Comparison of ENCODE assay signal across 21 cellular contexts in the genomic region with DNA sequence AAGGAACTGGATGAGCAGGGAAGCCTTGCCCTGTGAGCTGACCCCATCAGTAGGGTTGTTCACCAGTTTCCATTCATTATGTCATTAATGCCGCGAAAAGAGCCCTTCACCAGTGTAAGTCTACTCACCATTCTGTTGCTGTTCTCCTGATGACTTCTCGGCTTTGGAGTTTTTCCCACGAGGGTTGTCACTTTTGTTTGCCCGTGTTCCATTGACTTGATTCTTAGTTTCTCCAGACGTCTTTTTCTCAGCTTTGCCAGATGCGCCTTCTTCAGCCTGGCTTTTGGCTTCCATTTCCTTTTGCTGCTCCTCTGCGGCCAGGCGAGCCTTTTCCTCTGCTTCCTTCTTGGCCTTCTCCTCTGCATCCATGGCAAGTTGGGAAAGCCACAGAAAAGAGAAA.
A peak's percentile ranks its signal among the peaks of the same experiment; 100 is the strongest.
DNase-seq lines count a peak whose midpoint lies in the region; ATAC-seq, FAIRE-seq and TF ChIP-seq lines count a peak whose summit lies in the region.
"Had no signal": no experiment of that assay in that cellular context is flagged by ENCODE, and none has a peak within 500 bp of the region (broad histone marks: within the 10 kb centered on the region; RNA-seq: fewer than 3 reads in every experiment).

No MANE protein-coding gene starts in this region.

- H3K4me2 ChIP-seq in BLaER1 treated with 17β-estradiol and CSF1 and Interleukin-3, amounts not matched to agents 10 nM and 100 nM: peak overlapping the region in 3 of 11 experiments; percentile 8 to 50 (median 24); a peak in 2 of 22 replicates
- peak overlapping the region; percentile 49 for H3K4me2 ChIP-seq in astrocyte (ENCODE audit: low read length)
- H3K4me2 ChIP-seq: PC-9 had no signal

- H3K36me3 ChIP-seq in BLaER1 treated with 17β-estradiol and CSF1 and Interleukin-3, amounts not matched to agents 10 nM and 100 nM: no peaks in the 10 kb centered on the region
- peaks cover 3% of the 10 kb centered on the region for H3K36me3 ChIP-seq in astrocyte (ENCODE audit: insufficient read depth, low read length)
- H3K36me3 ChIP-seq: BE2C had no signal

- no peaks in the 10 kb centered on the region for H3K79me2 ChIP-seq in astrocyte (ENCODE audit: insufficient read depth, low read length)

- CTCF ChIA-PET in activated CD4-positive, alpha-beta T cell treated with anti-CD3 and anti-CD28 coated beads, Interleukin-2, amount 10 ng/mL, durations not matched to agents 7 days and 5 days (lab: Charles Lee): no interaction called here

- no peak overlapping the region for H3K27ac Mint-ChIP-seq in astrocyte (ENCODE audit: unreplicated experiment)
- no peak overlapping the region for H3K27ac Mint-ChIP-seq in activated CD4-positive, alpha-beta T cell treated with anti-CD3 and anti-CD28 coated beads, Interleukin-2, amount 10 ng/mL, durations not matched to agents 7 days and 5 days
- no peak overlapping the region for H3K27ac Mint-ChIP-seq in stimulated activated naive B cell treated with anti-CD40 and anti-IgM and Interleukin-4, amounts not matched to agents 10 μg/mL and 1 μg/mL and 100 μg/mL, for 72 hours
- H3K27ac Mint-ChIP-seq: CD4-positive, alpha-beta memory T cell had no signal

- peaks cover 13 to 47% (median 34%) of the 10 kb centered on the region in 10 experiments for H3K4me1 ChIP-seq in BLaER1 treated with 17β-estradiol and CSF1 and Interleukin-3, amounts not matched to agents 10 nM and 100 nM
- H3K4me1 ChIP-seq in astrocyte (ENCODE audit: insufficient read depth, low read length): peaks cover 11% of the 10 kb centered on the region
- H3K4me1 ChIP-seq: BE2C had no signal

- H3K27ac ChIP-seq in BLaER1 treated with 17β-estradiol and CSF1 and Interleukin-3, amounts not matched to agents 10 nM and 100 nM: peak overlapping the region in 6 of 11 experiments; percentile 3 to 61 (median 38); a peak in 5 of 22 replicates
- peak overlapping the region; percentile 61 for H3K27ac ChIP-seq in astrocyte (ENCODE audit: low read depth, low read length)
- H3K27ac ChIP-seq: PC-9, RWPE1 had no signal

- no peaks in the 10 kb centered on the region for H4K20me1 ChIP-seq in BLaER1 treated with 17β-estradiol and CSF1 and Interleukin-3, amounts not matched to agents 10 nM and 100 nM
- H4K20me1 ChIP-seq in astrocyte (ENCODE audit: insufficient read depth, low read length): no peaks in the 10 kb centered on the region

- H3K4me3 ChIP-seq in BLaER1 treated with 17β-estradiol and CSF1 and Interleukin-3, amounts not matched to agents 10 nM and 100 nM: no peak overlapping the region
- no peak overlapping the region for H3K4me3 ChIP-seq in astrocyte (ENCODE audit: insufficient read depth, low read depth, low read length)
- H3K4me3 ChIP-seq: PC-9 had no signal

- peaks cover 6% of the 10 kb centered on the region for H3K4me1 Mint-ChIP-seq in astrocyte (ENCODE audit: low read depth, unreplicated experiment)
- H3K4me1 Mint-ChIP-seq in activated CD4-positive, alpha-beta T cell treated with anti-CD3 and anti-CD28 coated beads, Interleukin-2, amount 10 ng/mL, durations not matched to agents 7 days and 5 days: no peaks in the 10 kb centered on the region
- peaks cover 5 to 10% of the 10 kb centered on the region in 2 donors for H3K4me1 Mint-ChIP-seq in stimulated activated naive B cell treated with anti-CD40 and anti-IgM and Interleukin-4, amounts not matched to agents 10 μg/mL and 1 μg/mL and 100 μg/mL, for 72 hours
- H3K4me1 Mint-ChIP-seq: CD4-positive, alpha-beta memory T cell had no signal

- H3K9ac ChIP-seq in BLaER1 treated with 17β-estradiol and CSF1 and Interleukin-3, amounts not matched to agents 10 nM and 100 nM: no peak overlapping the region
- peak overlapping the region; percentile 56 for H3K9ac ChIP-seq in astrocyte (ENCODE audit: low read length)

- POLR2A ChIA-PET in activated CD4-positive, alpha-beta T cell treated with anti-CD3 and anti-CD28 coated beads, Interleukin-2, amount 10 ng/mL, durations not matched to agents 7 days and 5 days (lab: Charles Lee): no interaction called here

- no peaks in the 10 kb centered on the region for H3K27me3 ChIP-seq in BLaER1 treated with 17β-estradiol and CSF1 and Interleukin-3, amounts not matched to agents 10 nM and 100 nM
- no peaks in the 10 kb centered on the region for H3K27me3 ChIP-seq in astrocyte (ENCODE audit: insufficient read depth, low read length)
- H3K27me3 ChIP-seq: BE2C had no signal

- H3K9me3 Mint-ChIP-seq in astrocyte (ENCODE audit: unreplicated experiment): no peaks in the 10 kb centered on the region
- H3K9me3 Mint-ChIP-seq in activated CD4-positive, alpha-beta T cell treated with anti-CD3 and anti-CD28 coated beads, Interleukin-2, amount 10 ng/mL, durations not matched to agents 7 days and 5 days: no peaks in the 10 kb centered on the region
- peaks cover 0 to 3% of the 10 kb centered on the region in 2 donors for H3K9me3 Mint-ChIP-seq in stimulated activated naive B cell treated with anti-CD40 and anti-IgM and Interleukin-4, amounts not matched to agents 10 μg/mL and 1 μg/mL and 100 μg/mL, for 72 hours

- H3K36me3 Mint-ChIP-seq in astrocyte (ENCODE audit: low read depth, unreplicated experiment): no peaks in the 10 kb centered on the region
- H3K36me3 Mint-ChIP-seq in activated CD4-positive, alpha-beta T cell treated with anti-CD3 and anti-CD28 coated beads, Interleukin-2, amount 10 ng/mL, durations not matched to agents 7 days and 5 days (ENCODE audit: low read depth): no peaks in the 10 kb centered on the region
- H3K36me3 Mint-ChIP-seq in stimulated activated naive B cell treated with anti-CD40 and anti-IgM and Interleukin-4, amounts not matched to agents 10 μg/mL and 1 μg/mL and 100 μg/mL, for 72 hours: no peaks in the 10 kb centered on the region
- H3K36me3 Mint-ChIP-seq: CD4-positive, alpha-beta memory T cell had no signal

- no peak for TF ChIP-seq CTCF in astrocyte (IDR thresholded peaks at IDR 0.05; ENCODE audit: insufficient read depth, low read depth, low read length)

- FAIRE-seq in astrocyte (lab: Jason Lieb, UNC): no peak

- H3K27me3 Mint-ChIP-seq in astrocyte (ENCODE audit: low read depth, unreplicated experiment): no peaks in the 10 kb centered on the region
- H3K27me3 Mint-ChIP-seq in activated CD4-positive, alpha-beta T cell treated with anti-CD3 and anti-CD28 coated beads, Interleukin-2, amount 10 ng/mL, durations not matched to agents 7 days and 5 days: no peaks in the 10 kb centered on the region
- H3K27me3 Mint-ChIP-seq in stimulated activated naive B cell treated with anti-CD40 and anti-IgM and Interleukin-4, amounts not matched to agents 10 μg/mL and 1 μg/mL and 100 μg/mL, for 72 hours: no peaks in the 10 kb centered on the region
- H3K27me3 Mint-ChIP-seq: CD4-positive, alpha-beta memory T cell had no signal

- H2AFZ ChIP-seq in astrocyte (ENCODE audit: low read depth, low read length): peak overlapping the region; percentile 29
- H2AFZ ChIP-seq: PC-9 had no signal

- H3K4me3 Mint-ChIP-seq in astrocyte (ENCODE audit: unreplicated experiment): no peak overlapping the region
- H3K4me3 Mint-ChIP-seq in activated CD4-positive, alpha-beta T cell treated with anti-CD3 and anti-CD28 coated beads, Interleukin-2, amount 10 ng/mL, durations not matched to agents 7 days and 5 days: no peak overlapping the region
- no peak overlapping the region for H3K4me3 Mint-ChIP-seq in stimulated activated naive B cell treated with anti-CD40 and anti-IgM and Interleukin-4, amounts not matched to agents 10 μg/mL and 1 μg/mL and 100 μg/mL, for 72 hours
- H3K4me3 Mint-ChIP-seq: CD4-positive, alpha-beta memory T cell had no signal

- no peak for ATAC-seq in stimulated activated naive B cell treated with anti-CD40 and anti-IgM and Interleukin-4, amounts not matched to agents 10 μg/mL and 1 μg/mL and 100 μg/mL, for 72 hours (replicated peaks)
- ATAC-seq: HCT116 had no signal

- peak; percentile 15 for DNase-seq in H4 (ENCODE audit: low spot score)
- peak; percentile 58 for DNase-seq in astrocyte (ENCODE audit: low read depth)
- peak; percentile 51 for DNase-seq in islet precursor cell
- DNase-seq in activated CD4-positive, alpha-beta T cell treated with anti-CD3 and anti-CD28 coated beads, Interleukin-2, amount 10 ng/mL, durations not matched to agents 7 days and 5 days: no peak
- no peak for DNase-seq in stimulated activated CD4-positive, alpha-beta T cell treated with anti-CD3 and anti-CD28 coated beads, Interleukin-12 subunit alpha, Interleukin-12 subunit beta, amount 100 ng/mL, for 4 hours
- DNase-seq in stimulated activated naive CD4-positive, alpha-beta T cell treated with Interleukin-2 at 50 U/mL for 16 hours (lab: John Stamatoyannopoulos, UW): no peak
- DNase-seq in stimulated activated naive B cell treated with anti-CD40 and anti-IgM and Interleukin-4, amounts not matched to agents 10 μg/mL and 1 μg/mL and 100 μg/mL, for 72 hours: no peak
- DNase-seq: 8988T; BE2C; CD4-positive, alpha-beta memory T cell; KBM-7; NCI-H1105 treated with DMSO at 0.1 percent for 48 hours; NCI-H1694 treated with DMSO at 0.1 percent for 48 hours; NCI-H2107; NCI-H2227 treated with DMSO at 0.1 percent for 48 hours; NCI-H524; PC-9; SIG-M5 had no signal

- peaks cover 0 to 6% (median under 1%) of the 10 kb centered on the region in 11 experiments; a peak in 9 of 22 replicates for H3K9me3 ChIP-seq in BLaER1 treated with 17β-estradiol and CSF1 and Interleukin-3, amounts not matched to agents 10 nM and 100 nM (replicated peaks in 1 of 11)
- H3K9me3 ChIP-seq in astrocyte (ENCODE audit: insufficient read depth, low read depth, low read length): no peaks in the 10 kb centered on the region
- H3K9me3 ChIP-seq: BE2C had no signal

Comparison
In these comparisons a context has a peak if more than half of its experiments do, and no peak if none do; other contexts are left out.
1. DNase-seq: peak in H4 (single experiment), astrocyte (single experiment) and islet precursor cell (single experiment); none in activated CD4-positive, alpha-beta T cell treated with anti-CD3 and anti-CD28 coated beads, Interleukin-2, amount 10 ng/mL, durations not matched to agents 7 days and 5 days (single experiment), stimulated activated CD4-positive, alpha-beta T cell treated with anti-CD3 and anti-CD28 coated beads, Interleukin-12 subunit alpha, Interleukin-12 subunit beta, amount 100 ng/mL, for 4 hours (single experiment), stimulated activated naive CD4-positive, alpha-beta T cell treated with Interleukin-2 at 50 U/mL for 16 hours (single experiment) and stimulated activated naive B cell treated with anti-CD40 and anti-IgM and Interleukin-4, amounts not matched to agents 10 μg/mL and 1 μg/mL and 100 μg/mL, for 72 hours (single experiment).